Comparison of ENCODE assay signal across 8 cellular contexts in genomic region chr5:139696894-139697658, GRCh38. TPM values are rescaled to one million over a fixed set of nuclear protein-coding genes. Genes with fewer than 3 reads are reported as not detected.
DNase-seq lines count a peak whose midpoint lies in the region; ATAC-seq and TF ChIP-seq lines count a peak whose summit lies in the region.

No MANE protein-coding gene starts in this region.

- no peak for TF ChIP-seq CTCF in omental fat pad (IDR thresholded peaks at IDR 0.05)

- H3K27me3 ChIP-seq in HUES64 (ENCODE audit: insufficient read depth, low read length) = no peaks in the 10 kb centered on the region; the same call in 1 of the 2 replicates

- no peaks in the 10 kb centered on the region for H3K36me3 Mint-ChIP-seq in activated naive CD4-positive, alpha-beta T cell treated with anti-CD3 and anti-CD28 coated beads for 36 hours (ENCODE audit: low read depth)

- DNase-seq in DMS 273 treated with DMSO at 0.1 percent for 48 hours (lab: John Stamatoyannopoulos, UW) = peak; percentile 62
- DNase-seq in activated naive CD4-positive, alpha-beta T cell treated with anti-CD3 and anti-CD28 coated beads for 36 hours = peak; percentile 44
- peak; percentile 99 for DNase-seq in glomerular visceral epithelial cell (ENCODE audit: extremely low spot score)
- peak; percentile 50 for DNase-seq in omental fat pad (ENCODE audit: low spot score)
- no peak for DNase-seq in medulla oblongata (ENCODE audit: extremely low spot score)
- DNase-seq in D341Med (ENCODE audit: low spot score) = no peak

- H3K9me3 Mint-ChIP-seq in activated naive CD4-positive, alpha-beta T cell treated with anti-CD3 and anti-CD28 coated beads for 36 hours = no peaks in the 10 kb centered on the region

- 2% methylated on average over 55 of the region's 55 CpGs for WGBS in HUES64

- peaks cover 9% of the 10 kb centered on the region for H3K27me3 Mint-ChIP-seq in activated naive CD4-positive, alpha-beta T cell treated with anti-CD3 and anti-CD28 coated beads for 36 hours (ENCODE audit: low read depth)

- H3K9ac ChIP-seq in HUES64 (ENCODE audit: low read depth, low read length) = peak overlapping the region; percentile 76

- intact Hi-C loops in activated naive CD4-positive, alpha-beta T cell treated with anti-CD3 and anti-CD28 coated beads for 36 hours (cut with micrococcal nuclease) = no loop called here

- peak overlapping the region; percentile 46 for H3K4me3 Mint-ChIP-seq in activated naive CD4-positive, alpha-beta T cell treated with anti-CD3 and anti-CD28 coated beads for 36 hours

- H3K36me3 ChIP-seq in HUES64 (ENCODE audit: insufficient read depth, low read length) = no peaks in the 10 kb centered on the region

- H3K27ac ChIP-seq in HUES64 (ENCODE audit: low read depth, low read length) = peak overlapping the region; percentile 91

- H3K4me1 Mint-ChIP-seq in activated naive CD4-positive, alpha-beta T cell treated with anti-CD3 and anti-CD28 coated beads for 36 hours (ENCODE audit: low read depth) = peaks cover 11% of the 10 kb centered on the region

- peak; percentile 69 for ATAC-seq in omental fat pad (ENCODE audit: low FRiP score)
- ATAC-seq in GM19351 (IDR thresholded peaks at IDR 0.05; ENCODE audit: unreplicated experiment) = no peak

- no peaks in the 10 kb centered on the region for H3K9me3 ChIP-seq in HUES64 (ENCODE audit: insufficient read depth, low read depth, low read length)

- H3K27ac Mint-ChIP-seq in activated naive CD4-positive, alpha-beta T cell treated with anti-CD3 and anti-CD28 coated beads for 36 hours = no peak overlapping the region

- H3K4me3 ChIP-seq in HUES64 (ENCODE audit: low read length) = peak overlapping the region; percentile 47

- CTCF ChIA-PET in activated naive CD4-positive, alpha-beta T cell treated with anti-CD3 and anti-CD28 coated beads for 36 hours (lab: Charles Lee) = no interaction called here

- H3K4me1 ChIP-seq in HUES64 (ENCODE audit: insufficient read depth, low read length) = peaks cover 44% of the 10 kb centered on the region

RNA-seq across cellular contexts. Expression of gene CXXC5, which starts 48.9 kb away (rescaled TPM):
- polyA plus RNA-seq in HUES64 (2013, experiment 1 of 2) = 83.6 TPM
- polyA plus RNA-seq in HUES64 (2013, experiment 2 of 2) = 88.1 TPM
- total RNA-seq in activated naive CD4-positive, alpha-beta T cell treated with anti-CD3 and anti-CD28 coated beads for 36 hours = 1 to 10 TPM; 1.2 to 1.7 TPM
- 10 to 100 TPM; 14.9 to 27.3 (median 25.0) TPM for total RNA-seq in omental fat pad

Comparison
In these comparisons a context has a peak if more than half of its experiments do, and no peak if none do; other contexts are left out.
1. DNase-seq: peak in DMS 273 treated with DMSO at 0.1 percent for 48 hours (single experiment), activated naive CD4-positive, alpha-beta T cell treated with anti-CD3 and anti-CD28 coated beads for 36 hours (single experiment), glomerular visceral epithelial cell (single experiment) and omental fat pad (single experiment); none in medulla oblongata (single experiment) and D341Med (single experiment).
2. RNA of gene CXXC5, which starts 48.9 kb away (total RNA-seq): 14.9 to 27.3 TPM in omental fat pad; 1.2 to 1.7 TPM in activated naive CD4-positive, alpha-beta T cell treated with anti-CD3 and anti-CD28 coated beads for 36 hours; every median in the first group is over 4 times any median in the second.